ENCODE assay signal across 20 cellular contexts in the genomic region with DNA sequence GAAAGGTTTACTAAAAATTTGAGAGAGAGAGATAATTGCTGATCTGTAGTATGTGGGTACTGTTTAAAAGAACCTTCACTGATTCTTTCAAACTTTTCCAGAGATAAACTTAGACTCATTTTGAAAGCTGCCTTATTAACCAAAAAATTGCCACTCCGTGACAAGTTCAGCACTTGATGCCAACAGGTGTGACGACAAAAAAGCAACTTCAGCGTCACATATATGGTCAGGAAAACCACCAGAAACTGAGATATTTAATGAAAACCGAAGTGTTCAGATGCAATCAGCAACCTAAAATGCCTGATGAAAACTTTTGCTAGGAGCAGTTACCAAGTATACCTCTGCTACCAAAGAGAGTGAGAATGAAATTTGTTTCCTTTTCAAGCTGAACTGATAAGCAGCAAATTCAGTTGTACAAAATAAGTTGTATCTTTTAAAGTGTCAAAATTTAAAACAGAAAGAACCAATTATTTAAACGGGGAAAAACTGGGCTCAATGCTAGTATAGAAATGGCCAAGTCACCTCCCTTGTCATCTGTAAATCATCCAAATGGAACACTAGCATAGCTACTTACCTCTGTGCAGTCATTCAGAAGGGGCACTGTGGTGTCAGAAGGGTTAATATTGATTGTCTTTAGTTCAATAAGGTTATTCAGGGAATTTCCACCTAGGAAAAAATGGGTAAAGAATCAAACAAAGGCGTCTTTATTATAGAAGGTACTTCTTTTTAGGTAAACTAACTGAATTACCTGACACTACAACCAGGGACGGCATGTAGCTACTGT.
"Had no signal": no experiment of that assay in that cellular context is flagged by ENCODE, and none has a peak within 500 bp of the region (broad histone marks: within the 10 kb centered on the region; RNA-seq: fewer than 3 reads in every experiment).

No MANE protein-coding gene starts in this region.

- H3K4me1 ChIP-seq: foreskin keratinocyte, left lung, lower lobe of right lung had no signal

- H3K4me3 ChIP-seq: coronary artery, dorsolateral prefrontal cortex, esophagus muscularis mucosa, gastroesophageal sphincter, heart right ventricle, left lung, lower lobe of right lung, mucosa of descending colon had no signal

- H3K4me3 Mint-ChIP-seq: mesothelial cell of epicardium had no signal

- H3K27ac ChIP-seq: coronary artery, esophagus muscularis mucosa, foreskin keratinocyte, gastroesophageal sphincter, heart right ventricle, left lung, lower lobe of right lung had no signal

- H3K9me3 ChIP-seq: esophagus muscularis mucosa, gastroesophageal sphincter, heart right ventricle, left lung, lower lobe of right lung, mucosa of descending colon had no signal

- DNase-seq: dermis blood vessel endothelial cell; dorsolateral prefrontal cortex; effector CD4-positive, alpha-beta T cell; effector memory CD4-positive, alpha-beta T cell; foreskin keratinocyte; head of caudate nucleus; heart right ventricle; hippocampal formation; left cardiac atrium; left lung; left ventricle myocardium superior; lower lobe of right lung; mesenchymal stem cell; mucosa of descending colon had no signal

- H3K27me3 ChIP-seq: dorsolateral prefrontal cortex, esophagus muscularis mucosa, foreskin keratinocyte, gastroesophageal sphincter, heart right ventricle, left lung had no signal

- H3K27ac Mint-ChIP-seq: mesothelial cell of epicardium had no signal

- H3K4me1 Mint-ChIP-seq: mesothelial cell of epicardium had no signal

- ATAC-seq: foreskin keratinocyte, gastroesophageal sphincter, heart right ventricle, left cardiac atrium, left lung, left ventricle myocardium superior, lower lobe of right lung, mucosa of descending colon had no signal

- FAIRE-seq: endothelial cell of umbilical vein, keratinocyte had no signal
